ENCODE assay signal across 8 cellular contexts in genomic region chr16:27230562-27230991, GRCh38. TPM values are rescaled to one million over a fixed set of nuclear protein-coding genes. Genes with fewer than 3 reads are reported as not detected.
DNase-seq lines count a peak whose midpoint lies in the region; ATAC-seq lines count a peak whose summit lies in the region.

No MANE protein-coding gene starts in this region.

- peak overlapping the region; percentile 75 for H3K4me3 Mint-ChIP-seq in activated naive CD8-positive, alpha-beta T cell treated with anti-CD3 and anti-CD28 coated beads, Interleukin-2, amount 10 ng/mL, durations not matched to agents 7 days and 5 days

- H3K27ac Mint-ChIP-seq in activated naive CD8-positive, alpha-beta T cell treated with anti-CD3 and anti-CD28 coated beads, Interleukin-2, amount 10 ng/mL, durations not matched to agents 7 days and 5 days = peak overlapping the region; percentile 100

- H3K27me3 Mint-ChIP-seq in activated naive CD8-positive, alpha-beta T cell treated with anti-CD3 and anti-CD28 coated beads, Interleukin-2, amount 10 ng/mL, durations not matched to agents 7 days and 5 days = no peaks in the 10 kb centered on the region

- ATAC-seq in activated naive CD8-positive, alpha-beta T cell treated with anti-CD3 and anti-CD28 coated beads, Interleukin-2, amount 10 ng/mL, durations not matched to agents 7 days and 5 days (ENCODE audit: low read depth) = peak; percentile 49
- no peak for ATAC-seq in GM19328 (IDR thresholded peaks at IDR 0.05; ENCODE audit: unreplicated experiment)

- peaks cover 63% of the 10 kb centered on the region for H3K4me1 Mint-ChIP-seq in activated naive CD8-positive, alpha-beta T cell treated with anti-CD3 and anti-CD28 coated beads, Interleukin-2, amount 10 ng/mL, durations not matched to agents 7 days and 5 days

- peaks cover 21% of the 10 kb centered on the region for H3K36me3 Mint-ChIP-seq in activated naive CD8-positive, alpha-beta T cell treated with anti-CD3 and anti-CD28 coated beads, Interleukin-2, amount 10 ng/mL, durations not matched to agents 7 days and 5 days

- H3K9me3 Mint-ChIP-seq in activated naive CD8-positive, alpha-beta T cell treated with anti-CD3 and anti-CD28 coated beads, Interleukin-2, amount 10 ng/mL, durations not matched to agents 7 days and 5 days = no peaks in the 10 kb centered on the region

- DNase-seq in HUDEP-2 (lab: John Stamatoyannopoulos, UW; ENCODE audit: unreplicated experiment in 76 of 76) (peak in 74 of 76 experiments; percentile 26 to 92 (median 84)), HCEC 1CT (no peak), midbrain (lab: John Stamatoyannopoulos, UW) (no peak), RKO (ENCODE audit: low spot score) (no peak)
- peak; percentile 26 for DNase-seq in activated CD4-positive, CD25-positive, alpha-beta regulatory T cell treated with anti-CD3 and anti-CD28 coated beads, Interleukin-2, amount 50 U/mL, for 16 hours (ENCODE audit: low read depth, low spot score)
- DNase-seq in activated naive CD8-positive, alpha-beta T cell treated with anti-CD3 and anti-CD28 coated beads, Interleukin-2, amount 10 ng/mL, durations not matched to agents 7 days and 5 days = peak; percentile 73
- DNase-seq in stimulated activated CD4-positive, alpha-beta T cell treated with anti-CD3 and anti-CD28 coated beads, TNF-alpha, amount 100 ng/mL, for 24 hours (ENCODE audit: low read depth in 3 of 3) = peak in 2 of 3 experiments; percentile 44 to 63

- POLR2A ChIA-PET in activated naive CD8-positive, alpha-beta T cell treated with anti-CD3 and anti-CD28 coated beads, Interleukin-2, amount 10 ng/mL, durations not matched to agents 7 days and 5 days (lab: Charles Lee) = interaction anchor here (0.6 to 16.5 kb wide), 16 partner anchors 11 to 196 kb away, joined by 3 to 275 read pairs (median 5); partner anchors contain the start of genes KDM8 and NSMCE1

RNA-seq across cellular contexts. Expression of gene KDM8, which starts 27.3 kb away (rescaled TPM):
- total RNA-seq in activated naive CD8-positive, alpha-beta T cell treated with anti-CD3 and anti-CD28 coated beads, Interleukin-2, amount 10 ng/mL, durations not matched to agents 7 days and 5 days = 10 to 100 TPM; 20.1 to 21.8 TPM

RNA-seq across cellular contexts. Expression of gene NSMCE1, which starts 38.0 kb away (rescaled TPM):
- 10 to 100 TPM; 69.0 to 75.6 TPM for total RNA-seq in activated naive CD8-positive, alpha-beta T cell treated with anti-CD3 and anti-CD28 coated beads, Interleukin-2, amount 10 ng/mL, durations not matched to agents 7 days and 5 days

Comparison
In these comparisons a context has a peak if more than half of its experiments do, and no peak if none do; other contexts are left out.
1. DNase-seq: peak in HUDEP-2 (74 of 76), activated CD4-positive, CD25-positive, alpha-beta regulatory T cell treated with anti-CD3 and anti-CD28 coated beads, Interleukin-2, amount 50 U/mL, for 16 hours (single experiment), activated naive CD8-positive, alpha-beta T cell treated with anti-CD3 and anti-CD28 coated beads, Interleukin-2, amount 10 ng/mL, durations not matched to agents 7 days and 5 days (single experiment) and stimulated activated CD4-positive, alpha-beta T cell treated with anti-CD3 and anti-CD28 coated beads, TNF-alpha, amount 100 ng/mL, for 24 hours (2 of 3); none in HCEC 1CT (single experiment), midbrain (single experiment) and RKO (single experiment).